ENCODE assay signal across 9 cellular contexts in genomic region chr12:96121271-96121711, GRCh38.
A peak's percentile ranks its signal among the peaks of the same experiment; 100 is the strongest.
DNase-seq lines count a peak whose midpoint lies in the region; ATAC-seq and TF ChIP-seq lines count a peak whose summit lies in the region.
"Had no signal": no experiment of that assay in that cellular context is flagged by ENCODE, and none has a peak within 500 bp of the region (broad histone marks: within the 10 kb centered on the region; RNA-seq: fewer than 3 reads in every experiment).

No MANE protein-coding gene starts in this region.

- no peaks in the 10 kb centered on the region for H3K27me3 ChIP-seq in HL-60 (ENCODE audit: insufficient read depth, poor library complexity, severe bottlenecking)
- no peaks in the 10 kb centered on the region for H3K27me3 ChIP-seq in fibroblast of lung (ENCODE audit: control insufficient read depth, insufficient read depth, low read length)
- H3K27me3 ChIP-seq in H9 (ENCODE audit: insufficient read depth, low read length) = no peaks in the 10 kb centered on the region

- no peaks in the 10 kb centered on the region for H3K9me3 ChIP-seq in fibroblast of lung (ENCODE audit: control insufficient read depth, insufficient read depth, low read depth, low read length)
- H3K9me3 ChIP-seq in H9 (ENCODE audit: control insufficient read depth, low read depth, low read length) = no peaks in the 10 kb centered on the region
- H3K9me3 ChIP-seq: tibial artery had no signal

- no peak overlapping the region for H3K23ac ChIP-seq in H9 (ENCODE audit: insufficient read length, low read depth, low read length)

- H4K91ac ChIP-seq in H9 (ENCODE audit: insufficient read length, low read depth, low read length) = no peak overlapping the region

- no peak overlapping the region for H2BK20ac ChIP-seq in H9 (ENCODE audit: low read depth, low read length, poor library complexity, severe bottlenecking)

- H3K18ac ChIP-seq in H9 (ENCODE audit: insufficient read length, low read depth, low read length) = no peak overlapping the region

- no peak overlapping the region for H3K14ac ChIP-seq in H9 (ENCODE audit: insufficient read depth, low read length)

- H3K4me1 Mint-ChIP-seq in H9 = peaks cover 13 to 18% of the 10 kb centered on the region in 2 experiments

- H3K36me3 Mint-ChIP-seq in H9 (ENCODE audit: insufficient read depth in 1 of 3, low read depth in 3 of 3) = no peaks in the 10 kb centered on the region

- peak; percentile 58 for ATAC-seq in GM21526 (IDR thresholded peaks at IDR 0.05; ENCODE audit: low FRiP score, unreplicated experiment)

- WGBS in H9 (ENCODE audit: extremely low coverage, insufficient read length, low lambda C conversion rate) = no CpG with 5 or more reads among the region's 4 CpGs

- no peaks in the 10 kb centered on the region for H3K36me3 ChIP-seq in fibroblast of lung (ENCODE audit: control insufficient read depth, insufficient read depth, low read length)
- H3K36me3 ChIP-seq: tibial artery had no signal

- peak; percentile 67 for DNase-seq in GM12865 (ENCODE audit: low read depth)
- peak; percentile 81 to 92 for DNase-seq in HL-60 (ENCODE audit: low read depth in 1 of 2, low spot score in 1 of 2)
- DNase-seq in fibroblast of lung (ENCODE audit: low read depth in 2 of 2) = peak; percentile 18 to 20
- no peak for DNase-seq in H9
- no peak for DNase-seq in superior temporal gyrus (ENCODE audit: extremely low spot score)
- no peak for DNase-seq in nucleus accumbens (lab: John Stamatoyannopoulos, UW)
- no peak for DNase-seq in substantia nigra (lab: John Stamatoyannopoulos, UW)

- no peak overlapping the region for H3K4me2 ChIP-seq in fibroblast of lung (ENCODE audit: extremely low read depth, insufficient read depth, low read length)
- H3K4me2 ChIP-seq in H9 (ENCODE audit: insufficient read depth, insufficient read length, low read length) = no peak overlapping the region

- H2BK5ac ChIP-seq in H9 (ENCODE audit: insufficient read length, low read length) = no peak overlapping the region

- H3K23me2 ChIP-seq in H9 (ENCODE audit: insufficient read length, low read depth, low read length, poor library complexity, severe bottlenecking) = no peaks in the 10 kb centered on the region

- no peaks in the 10 kb centered on the region for H4K20me1 ChIP-seq in fibroblast of lung (ENCODE audit: control insufficient read depth, extremely low read depth, insufficient read depth, low read length)
- H4K20me1 ChIP-seq in H9 (ENCODE audit: control insufficient read depth, insufficient read depth, insufficient read length) = no peaks in the 10 kb centered on the region

- H3K27ac ChIP-seq in HL-60 (replicated peaks) (peak overlapping the region; percentile 74), fibroblast of lung (ENCODE audit: insufficient read depth, low read length) (no peak overlapping the region), H9 (ENCODE audit: insufficient read length, low read depth, low read length) (no peak overlapping the region), substantia nigra (ENCODE audit: low read depth, low read length, poor library complexity, severe bottlenecking) (no peak overlapping the region)
- H3K27ac ChIP-seq: tibial artery had no signal

- no peak overlapping the region for H2BK12ac ChIP-seq in H9 (ENCODE audit: insufficient read length, low read depth, low read length)

- H3K27ac Mint-ChIP-seq in H9 = no peak overlapping the region

- no peak overlapping the region for H3K56ac ChIP-seq in H9 (ENCODE audit: insufficient read length, low read depth, low read length)

- no peak overlapping the region for H4K8ac ChIP-seq in H9 (replicated peaks; ENCODE audit: insufficient read length, low read depth, low read length)

- no peak overlapping the region for H3T11ph ChIP-seq in H9 (ENCODE audit: low read length)

- H3K79me1 ChIP-seq in H9 (ENCODE audit: insufficient read depth, low read depth, low read length, poor library complexity, severe bottlenecking) = no peaks in the 10 kb centered on the region

- no peak overlapping the region for H2AFZ ChIP-seq in fibroblast of lung (ENCODE audit: low read length)
- no peak overlapping the region for H2AFZ ChIP-seq in H9 (ENCODE audit: low read length)

- no peak overlapping the region for H3K9ac ChIP-seq in fibroblast of lung (ENCODE audit: insufficient read depth, low read length)
- no peak overlapping the region for H3K9ac ChIP-seq in H9 (ENCODE audit: extremely low read depth, insufficient read length, low read length)

- TF ChIP-seq CTCF in GM12865 (IDR thresholded peaks at IDR 0.05; ENCODE audit: insufficient read depth, low read depth, low read length, missing control alignments) (no peak), HL-60 (IDR thresholded peaks at IDR 0.05; ENCODE audit: insufficient read depth, low read length) (no peak), fibroblast of lung (conservative IDR thresholded peaks at IDR 0.05 in 1 of 2, IDR thresholded peaks at IDR 0.05 in 1 of 2; ENCODE audit: low read depth in 1 of 2, low read length in 2 of 2) (no peak), H9 (conservative IDR thresholded peaks at IDR 0.05) (no peak)

- H3K4me1 ChIP-seq in fibroblast of lung (ENCODE audit: control insufficient read depth, extremely low read depth, insufficient read depth, low read length) (no peaks in the 10 kb centered on the region), H9 (ENCODE audit: insufficient read depth, low read length) (no peaks in the 10 kb centered on the region; the same call in 1 of the 2 replicates)
- H3K4me1 ChIP-seq: tibial artery had no signal

- H4K5ac ChIP-seq in H9 (ENCODE audit: insufficient read length, low read depth, low read length) = no peak overlapping the region

- no peak overlapping the region for H3K4me3 Mint-ChIP-seq in H9

- no peak overlapping the region for H2BK120ac ChIP-seq in H9 (ENCODE audit: low read depth, low read length, poor library complexity, severe bottlenecking)

- H3K4me3 ChIP-seq in GM12865 (ENCODE audit: low read depth, low read length) (no peak overlapping the region), HL-60 (replicated peaks; ENCODE audit: insufficient read depth, low read length) (no peak overlapping the region), fibroblast of lung (replicated peaks in 1 of 4; ENCODE audit: control extremely low read depth in 1 of 4, insufficient read depth in 1 of 4, low read depth in 3 of 4, low read length in 4 of 4) (no peak overlapping the region)
- H3K4me3 ChIP-seq: tibial artery had no signal

- H3K9me3 Mint-ChIP-seq in H9 = no peaks in the 10 kb centered on the region

- no peak overlapping the region for H3K4ac ChIP-seq in H9 (ENCODE audit: low read depth, low read length)

- no peak overlapping the region for H2AK5ac ChIP-seq in H9 (ENCODE audit: insufficient read length, low read length)

- no peak overlapping the region for H2BK15ac ChIP-seq in H9 (ENCODE audit: low read depth, low read length)

- H3K27me3 Mint-ChIP-seq in H9 (ENCODE audit: low read depth) = no peaks in the 10 kb centered on the region; the same call in 1 of the 2 replicates

- H3K79me2 ChIP-seq in fibroblast of lung (ENCODE audit: control insufficient read depth, insufficient read depth, low read length) (no peaks in the 10 kb centered on the region), H9 (ENCODE audit: insufficient read depth, low read length) (no peaks in the 10 kb centered on the region)

Comparison
In these comparisons a context has a peak if more than half of its experiments do, and no peak if none do; other contexts are left out.
1. DNase-seq: peak in GM12865 (single experiment), HL-60 (2 of 2) and fibroblast of lung (2 of 2); none in H9 (single experiment), superior temporal gyrus (single experiment), nucleus accumbens (0 of 56) and substantia nigra (0 of 49).